ENCODE assay signal across 8 cellular contexts in genomic region chr15:64045774-64046346, GRCh38. TPM values are rescaled to one million over a fixed set of nuclear protein-coding genes. Genes with fewer than 3 reads are reported as not detected.
DNase-seq lines count a peak whose midpoint lies in the region; ATAC-seq, FAIRE-seq and TF ChIP-seq lines count a peak whose summit lies in the region.

No MANE protein-coding gene starts in this region.

- H3K36me3 Mint-ChIP-seq in CD8-positive, alpha-beta T cell, result no peaks in the 10 kb centered on the region
- no peaks in the 10 kb centered on the region for H3K36me3 Mint-ChIP-seq in nephron (ENCODE audit: low read depth)

- peak in 2 of 7 experiments; percentile 15 to 24 for DNase-seq in CD8-positive, alpha-beta T cell
- no peak for DNase-seq in RWPE2 (ENCODE audit: low spot score)
- DNase-seq in epithelial cell of esophagus (ENCODE audit: low read depth), result peak; percentile 14
- no peak for DNase-seq in HCEC 1CT
- DNase-seq in COR-L47 (lab: John Stamatoyannopoulos, UW), result no peak
- DNase-seq in urothelium cell line (ENCODE audit: low spot score), result no peak

- peak overlapping the region; percentile 78 for H3K4me3 Mint-ChIP-seq in CD8-positive, alpha-beta T cell
- H3K4me3 Mint-ChIP-seq in nephron, result peak overlapping the region; percentile 57 to 77 (median 75)

- peaks cover 10% of the 10 kb centered on the region for H3K4me1 Mint-ChIP-seq in CD8-positive, alpha-beta T cell (ENCODE audit: low read depth)
- peaks cover 19% of the 10 kb centered on the region for H3K4me1 Mint-ChIP-seq in nephron

- H3K9me3 ChIP-seq in CD8-positive, alpha-beta T cell (ENCODE audit: low read length), result no peaks in the 10 kb centered on the region
- H3K9me3 ChIP-seq in RWPE2 (ENCODE audit: severe bottlenecking), result no peaks in the 10 kb centered on the region

- H3K4me1 ChIP-seq in CD8-positive, alpha-beta T cell (ENCODE audit: insufficient read depth, low read length), result peaks cover 6% of the 10 kb centered on the region
- no peaks in the 10 kb centered on the region for H3K4me1 ChIP-seq in RWPE2 (ENCODE audit: insufficient read depth, poor library complexity, severe bottlenecking)

- H3K27ac Mint-ChIP-seq in CD8-positive, alpha-beta T cell, result no peak overlapping the region
- H3K27ac Mint-ChIP-seq in nephron, result no peak overlapping the region

- CTCF ChIA-PET in CD8-positive, alpha-beta T cell (lab: Charles Lee), result interaction anchor here (0.7 to 4.4 kb wide), 39 partner anchors 9 to 751 kb away, joined by 3 to 85 read pairs (median 4); no protein-coding TSS in a partner anchor

- no peak overlapping the region for H3K27ac ChIP-seq in CD8-positive, alpha-beta T cell (ENCODE audit: low read depth, low read length)
- H3K27ac ChIP-seq in RWPE2 (ENCODE audit: poor library complexity, severe bottlenecking), result no peak overlapping the region

- H3K36me3 ChIP-seq in CD8-positive, alpha-beta T cell (ENCODE audit: insufficient read depth, low read length), result no peaks in the 10 kb centered on the region
- no peaks in the 10 kb centered on the region for H3K36me3 ChIP-seq in RWPE2 (ENCODE audit: low read depth)

- no peak for TF ChIP-seq CTCF in CD8-positive, alpha-beta T cell (IDR thresholded peaks at IDR 0.05)
- TF ChIP-seq CTCF in RWPE2 (IDR thresholded peaks at IDR 0.05; ENCODE audit: poor library complexity, severe bottlenecking), result no peak
- no peak for TF ChIP-seq CTCF in epithelial cell of esophagus (IDR thresholded peaks at IDR 0.05; ENCODE audit: insufficient read depth, low read depth, low read length, missing control alignments)
- no peak for TF ChIP-seq CTCF in nephron (IDR thresholded peaks at IDR 0.05; ENCODE audit: unreplicated experiment in 3 of 3)

- POLR2A ChIA-PET in CD8-positive, alpha-beta T cell (lab: Charles Lee), result interaction anchor here (0.5 to 3.0 kb wide), 7 partner anchors 16 to 294 kb away, joined by 3 to 9 read pairs (median 4); no protein-coding TSS in a partner anchor

- peaks cover 4% of the 10 kb centered on the region for H3K27me3 ChIP-seq in CD8-positive, alpha-beta T cell (ENCODE audit: insufficient read depth, low read length)
- no peaks in the 10 kb centered on the region for H3K27me3 ChIP-seq in RWPE2 (ENCODE audit: insufficient read depth, poor library complexity, severe bottlenecking)

- FAIRE-seq in urothelium cell line (lab: Jason Lieb, UNC), result no peak

- intact Hi-C loops in CD8-positive, alpha-beta T cell (cut with DNase I, micrococcal nuclease), result loop anchor here (1.0 to 5.0 kb wide), 6 partner anchors 36 to 294 kb away; partner anchors contain the start of gene HERC1 (in 2 of the 2)

- ATAC-seq in CD8-positive, alpha-beta T cell, result peak; percentile 52
- ATAC-seq in GM21529 (IDR thresholded peaks at IDR 0.05; ENCODE audit: unreplicated experiment) (peak; percentile 9), RWPE2 (ENCODE audit: low read depth) (peak; percentile 38)

- peaks cover 2% of the 10 kb centered on the region for H3K27me3 Mint-ChIP-seq in CD8-positive, alpha-beta T cell (ENCODE audit: low read depth)
- H3K27me3 Mint-ChIP-seq in nephron (ENCODE audit: low read depth), result peaks cover 33% of the 10 kb centered on the region

- peak overlapping the region; percentile 26 for H3K4me3 ChIP-seq in CD8-positive, alpha-beta T cell (ENCODE audit: low read depth, low read length)
- H3K4me3 ChIP-seq in RWPE2 (ENCODE audit: severe bottlenecking), result peak overlapping the region; percentile 45
- H3K4me3 ChIP-seq in epithelial cell of esophagus (ENCODE audit: low read length), result peak overlapping the region; percentile 55

- H3K9me3 Mint-ChIP-seq in CD8-positive, alpha-beta T cell, result no peaks in the 10 kb centered on the region
- no peaks in the 10 kb centered on the region for H3K9me3 Mint-ChIP-seq in nephron

RNA-seq across cellular contexts. Expression of gene DAPK2, which starts 0.4 kb away (rescaled TPM):
- total RNA-seq in CD8-positive, alpha-beta T cell, result 1 to 10 TPM; 3.3 to 5.2 TPM

RNA-seq across cellular contexts. Expression of gene CIAO2A, which starts 47.8 kb away (rescaled TPM):
- 10 to 100 TPM; 12.4 to 12.7 TPM for total RNA-seq in CD8-positive, alpha-beta T cell

RNA-seq across cellular contexts. Expression of gene SNX1, which starts 49.9 kb away (rescaled TPM):
- 10 to 100 TPM; 61.0 to 65.8 TPM for total RNA-seq in CD8-positive, alpha-beta T cell
